In genomic region chr1:31848381-31848897, GRCh38 we compare ENCODE assay signal across 11 cellular contexts. TPM values are rescaled to one million over a fixed set of nuclear protein-coding genes. Genes with fewer than 3 reads are reported as not detected.
A peak's percentile ranks its signal among the peaks of the same experiment; 100 is the strongest.
DNase-seq lines count a peak whose midpoint lies in the region; ATAC-seq and TF ChIP-seq lines count a peak whose summit lies in the region.
"Had no signal": no experiment of that assay in that cellular context is flagged by ENCODE, and none has a peak within 500 bp of the region (broad histone marks: within the 10 kb centered on the region; RNA-seq: fewer than 3 reads in every experiment).

No MANE protein-coding gene starts in this region.

- H3K4me1 Mint-ChIP-seq in T-cell: peaks cover 60 to 65% (median 61%) of the 10 kb centered on the region in 3 donors
- peaks cover 36 to 67% (median 63%) of the 10 kb centered on the region in 4 donors for H3K4me1 Mint-ChIP-seq in naive thymus-derived CD8-positive, alpha-beta T cell

- no peak overlapping the region for H3K27ac ChIP-seq in upper lobe of right lung
- H3K27ac ChIP-seq: dorsolateral prefrontal cortex had no signal

- POLR2A ChIA-PET in T-cell (lab: Charles Lee): no interaction called here
- POLR2A ChIA-PET in naive thymus-derived CD8-positive, alpha-beta T cell (lab: Charles Lee): interaction anchor here (0.6 to 1.8 kb wide), 14 partner anchors 19 to 546 kb away, joined by 3 to 8 read pairs (median 4); partner anchors contain the start of genes BSDC1 and PTP4A2

- no peaks in the 10 kb centered on the region for H3K9me3 ChIP-seq in upper lobe of right lung

- H3K4me3 ChIP-seq in upper lobe of right lung: no peak overlapping the region
- H3K4me3 ChIP-seq: dorsolateral prefrontal cortex had no signal

- H3K27me3 Mint-ChIP-seq in T-cell: no peaks in the 10 kb centered on the region
- no peaks in the 10 kb centered on the region for H3K27me3 Mint-ChIP-seq in naive thymus-derived CD8-positive, alpha-beta T cell

- DNase-seq in T-cell (peak; percentile 19 to 68 (median 48)), activated T-helper 1 cell treated with Interleukin-2 at 50 U/mL for 16 hours (ENCODE audit: low read depth) (peak; percentile 34), upper lobe of right lung (peak; percentile 32), NOMO-1 (lab: John Stamatoyannopoulos, UW; ENCODE audit: unreplicated experiment in 2 of 2) (no peak), NCI-H748 treated with DMSO at 0.1 percent for 48 hours (lab: John Stamatoyannopoulos, UW) (no peak), medulla oblongata (ENCODE audit: extremely low spot score) (no peak)
- DNase-seq in naive thymus-derived CD8-positive, alpha-beta T cell: peak; percentile 19 to 76 (median 52)
- DNase-seq: Kasumi-1; NK-92 treated with Interleukin-12 subunit alpha and Interleukin-12 subunit beta, amount 100 ng/mL, for 24 hours; substantia nigra had no signal

- TF ChIP-seq CTCF in upper lobe of right lung (IDR thresholded peaks at IDR 0.05): no peak

- intact Hi-C loops in upper lobe of right lung (cut with DNase I): no loop called here

- H3K36me3 ChIP-seq in upper lobe of right lung: no peaks in the 10 kb centered on the region

- ATAC-seq in T-cell (replicated peaks in 1 of 4) (peak; percentile 87 to 90 (median 90)), upper lobe of right lung (no peak)
- peak; percentile 82 to 90 for ATAC-seq in naive thymus-derived CD8-positive, alpha-beta T cell

- CTCF ChIA-PET in T-cell (lab: Charles Lee): interaction anchor here (0.6 to 1.2 kb wide), 4 partner anchors 32 to 259 kb away, joined by 4 to 5 read pairs (median 4); no protein-coding TSS in a partner anchor

- H3K4me3 Mint-ChIP-seq in T-cell: peak overlapping the region; percentile 56 to 60 (median 60)
- H3K4me3 Mint-ChIP-seq in naive thymus-derived CD8-positive, alpha-beta T cell: peak overlapping the region; percentile 59 to 84 (median 76)

- H3K27ac Mint-ChIP-seq in T-cell: peak overlapping the region; percentile 90 to 94
- H3K27ac Mint-ChIP-seq in naive thymus-derived CD8-positive, alpha-beta T cell: peak overlapping the region; percentile 69 to 95 (median 88)

- H3K4me1 ChIP-seq in upper lobe of right lung: no peaks in the 10 kb centered on the region

- no peaks in the 10 kb centered on the region for H3K27me3 ChIP-seq in upper lobe of right lung
- H3K27me3 ChIP-seq: dorsolateral prefrontal cortex had no signal

- H3K9me3 Mint-ChIP-seq in T-cell: no peaks in the 10 kb centered on the region
- H3K9me3 Mint-ChIP-seq in naive thymus-derived CD8-positive, alpha-beta T cell: no peaks in the 10 kb centered on the region

- H3K36me3 Mint-ChIP-seq in T-cell: no peaks in the 10 kb centered on the region
- H3K36me3 Mint-ChIP-seq in naive thymus-derived CD8-positive, alpha-beta T cell: no peaks in the 10 kb centered on the region

RNA-seq across cellular contexts. Expression of gene SPOCD1, which starts 32.6 kb away (rescaled TPM):
- total RNA-seq in T-cell (not detected), upper lobe of right lung (31.4 TPM)
- total RNA-seq in naive thymus-derived CD8-positive, alpha-beta T cell: under 1 TPM in 1 of 2 experiments, not detected in 1; 0.36 TPM
- not detected for polyA plus RNA-seq in naive thymus-derived CD8-positive, alpha-beta T cell

Comparison
In these comparisons a context has a peak if more than half of its experiments do, and no peak if none do; other contexts are left out.
1. DNase-seq: peak in T-cell (34 of 34), activated T-helper 1 cell treated with Interleukin-2 at 50 U/mL for 16 hours (single experiment), naive thymus-derived CD8-positive, alpha-beta T cell (10 of 10) and upper lobe of right lung (single experiment); none in NOMO-1 (0 of 2), NCI-H748 treated with DMSO at 0.1 percent for 48 hours (single experiment) and medulla oblongata (single experiment).
2. RNA of gene SPOCD1, which starts 32.6 kb away (total RNA-seq): 31.4 TPM in upper lobe of right lung (single experiment); 0.36 TPM in naive thymus-derived CD8-positive, alpha-beta T cell and not detected in T-cell; every median in the first group is over 10 times any median in the second.